ENCODE assay signal across 29 cellular contexts in genomic region chr2:181112916-181113315, GRCh38.
"Had no signal": no experiment of that assay in that cellular context is flagged by ENCODE, and none has a peak within 500 bp of the region (broad histone marks: within the 10 kb centered on the region; RNA-seq: fewer than 3 reads in every experiment).

No MANE protein-coding gene starts in this region.

- H3K27ac ChIP-seq: colonic mucosa, epithelial cell of prostate, gastrocnemius medialis, ovary, right lobe of liver, suprapubic skin, vagina had no signal

- H3K27ac Mint-ChIP-seq: dendritic cell treated with granulocyte-macrophage colony-stimulating factor and Interleukin-4, amounts not matched to agents 40 ng/mL and 50 ng/mL, for 4 days; endodermal cell; memory B cell; mesothelial cell of epicardium; naive thymus-derived CD4-positive, alpha-beta T cell; stimulated activated memory B cell treated with anti-CD40 and anti-IgM and Interleukin-4, amounts not matched to agents 10 μg/mL and 1 μg/mL and 100 μg/mL, for 72 hours; stimulated activated naive CD8-positive, alpha-beta T cell treated with anti-CD3 and anti-CD28 coated beads, Interleukin-15, amount 100 ng/mL, for 72 hours had no signal

- H3K27me3 ChIP-seq: colonic mucosa, gastrocnemius medialis, ovary, right lobe of liver, suprapubic skin, vagina had no signal

- H3K36me3 ChIP-seq: colonic mucosa, gastrocnemius medialis, ovary, right lobe of liver, suprapubic skin, vagina had no signal

- H3K9me3 ChIP-seq: colonic mucosa, gastrocnemius medialis, mucosa of descending colon, ovary, right lobe of liver, suprapubic skin, vagina had no signal

- H3K4me3 Mint-ChIP-seq: dendritic cell treated with granulocyte-macrophage colony-stimulating factor and Interleukin-4, amounts not matched to agents 40 ng/mL and 50 ng/mL, for 4 days; endodermal cell; memory B cell; mesothelial cell of epicardium; naive thymus-derived CD4-positive, alpha-beta T cell; stimulated activated memory B cell treated with anti-CD40 and anti-IgM and Interleukin-4, amounts not matched to agents 10 μg/mL and 1 μg/mL and 100 μg/mL, for 72 hours; stimulated activated naive CD8-positive, alpha-beta T cell treated with anti-CD3 and anti-CD28 coated beads, Interleukin-15, amount 100 ng/mL, for 72 hours had no signal

- H3K27me3 Mint-ChIP-seq: dendritic cell treated with granulocyte-macrophage colony-stimulating factor and Interleukin-4, amounts not matched to agents 40 ng/mL and 50 ng/mL, for 4 days; memory B cell; naive thymus-derived CD4-positive, alpha-beta T cell; stimulated activated memory B cell treated with anti-CD40 and anti-IgM and Interleukin-4, amounts not matched to agents 10 μg/mL and 1 μg/mL and 100 μg/mL, for 72 hours; stimulated activated naive CD8-positive, alpha-beta T cell treated with anti-CD3 and anti-CD28 coated beads, Interleukin-15, amount 100 ng/mL, for 72 hours had no signal

- H3K36me3 Mint-ChIP-seq: memory B cell; mesothelial cell of epicardium; stimulated activated memory B cell treated with anti-CD40 and anti-IgM and Interleukin-4, amounts not matched to agents 10 μg/mL and 1 μg/mL and 100 μg/mL, for 72 hours had no signal

- ATAC-seq: esophagus mucosa; gastrocnemius medialis; left lobe of liver; mucosa of descending colon; naive thymus-derived CD4-positive, alpha-beta T cell; right lobe of liver; stimulated activated memory B cell treated with anti-CD40 and anti-IgM and Interleukin-4, amounts not matched to agents 10 μg/mL and 1 μg/mL and 100 μg/mL, for 72 hours; stimulated activated naive CD8-positive, alpha-beta T cell treated with anti-CD3 and anti-CD28 coated beads, Interleukin-15, amount 100 ng/mL, for 72 hours had no signal

- H3K4me2 ChIP-seq: smooth muscle cell had no signal

- H3K4me3 ChIP-seq: colonic mucosa, gastrocnemius medialis, lung, mucosa of descending colon, ovary, right lobe of liver, smooth muscle cell, suprapubic skin, vagina had no signal

- H3K9me3 Mint-ChIP-seq: dendritic cell treated with granulocyte-macrophage colony-stimulating factor and Interleukin-4, amounts not matched to agents 40 ng/mL and 50 ng/mL, for 4 days; endodermal cell; memory B cell; mesothelial cell of epicardium; stimulated activated memory B cell treated with anti-CD40 and anti-IgM and Interleukin-4, amounts not matched to agents 10 μg/mL and 1 μg/mL and 100 μg/mL, for 72 hours had no signal

- DNase-seq: colonic mucosa; effector CD8-positive, alpha-beta T cell; endodermal cell; foreskin fibroblast; gastrocnemius medialis; head of caudate nucleus; kidney; mucosa of descending colon; naive thymus-derived CD4-positive, alpha-beta T cell; occipital lobe; ovary; posterior cingulate gyrus; right lobe of liver; stimulated activated CD4-positive, alpha-beta T cell treated with anti-CD3 and anti-CD28 coated beads, Interleukin-12 subunit alpha, Interleukin-12 subunit beta, amount 100 ng/mL, for 4 hours; stimulated activated CD4-positive, alpha-beta T cell treated with anti-CD3 and anti-CD28 coated beads, Interleukin-1b, Interleukin-23, amount 100 ng/mL, for 48 hours; stimulated activated CD4-positive, alpha-beta T cell treated with anti-CD3 and anti-CD28 coated beads, Interleukin-4, amount 100 ng/mL, for 24 hours; stimulated activated naive CD8-positive, alpha-beta T cell treated with anti-CD3 and anti-CD28 coated beads, Interleukin-15, amount 100 ng/mL, for 72 hours; trophoblast cell had no signal

- H3K4me1 ChIP-seq: colonic mucosa, gastrocnemius medialis, right lobe of liver, suprapubic skin, vagina had no signal

- H3K4me1 Mint-ChIP-seq: memory B cell; mesothelial cell of epicardium; stimulated activated memory B cell treated with anti-CD40 and anti-IgM and Interleukin-4, amounts not matched to agents 10 μg/mL and 1 μg/mL and 100 μg/mL, for 72 hours had no signal
